ENCODE assay signal across 2 cellular contexts in genomic region chr3:187292631-187293513, GRCh38.
TF ChIP-seq lines count a peak whose summit lies in the region.

No MANE protein-coding gene starts in this region.

TF ChIP-seq in GM23338, 12 proteins besides CTCF, POLR2A, EP300 and RAD21 (continued from another document):
- TF ChIP-seq REST (IDR thresholded peaks at IDR 0.05; ENCODE audit: unreplicated experiment) (no peak), ZNF462 (CRISPR knock-in tag; IDR thresholded peaks at IDR 0.05) (no peak), ZNF114 (CRISPR knock-in tag; IDR thresholded peaks at IDR 0.05) (no peak)

TF ChIP-seq in WTC11, 78 proteins besides CTCF, POLR2A, EP300 and RAD21 (continued from another document):
- TF ChIP-seq CDX4 (CRISPR knock-in tag; IDR thresholded peaks at IDR 0.05; ENCODE audit: borderline replicate concordance): no peak
- TF ChIP-seq ZNF232 (CRISPR knock-in tag; IDR thresholded peaks at IDR 0.05): no peak
- no peak for TF ChIP-seq GRHL2 (CRISPR knock-in tag; IDR thresholded peaks at IDR 0.05; ENCODE audit: insufficient replicate concordance, severe bottlenecking)
- no peak for TF ChIP-seq USF2 (CRISPR knock-in tag; IDR thresholded peaks at IDR 0.05)
